ENCODE assay signal across 1 cellular context in genomic region chr9:37839491-37840461, GRCh38.
TF ChIP-seq lines count a peak whose summit lies in the region.

No MANE protein-coding gene starts in this region.

TF ChIP-seq in SK-N-SH, 30 proteins besides CTCF, POLR2A, EP300 and RAD21 (continued from another document):
- TF ChIP-seq USF2 (IDR thresholded peaks at IDR 0.05; ENCODE audit: borderline replicate concordance, low read depth, low read length) (no peak), RFX5 (IDR thresholded peaks at IDR 0.05; ENCODE audit: low read length) (no peak), MAX (IDR thresholded peaks at IDR 0.05; ENCODE audit: low read depth) (no peak), EZH2phosphoT487 (IDR thresholded peaks at IDR 0.05; ENCODE audit: borderline replicate concordance, low read depth) (no peak), CHD2 (IDR thresholded peaks at IDR 0.05; ENCODE audit: low read length, partially characterized antibody) (no peak), JUND (IDR thresholded peaks at IDR 0.05) (no peak), FOXM1 (IDR thresholded peaks at IDR 0.05; ENCODE audit: low read depth) (no peak), TEAD4 (IDR thresholded peaks at IDR 0.05; ENCODE audit: borderline replicate concordance, insufficient read depth) (no peak), MXI1 (IDR thresholded peaks at IDR 0.05; ENCODE audit: low read depth, low read length) (no peak), SIN3A (IDR thresholded peaks at IDR 0.05; ENCODE audit: borderline replicate concordance, low read depth, low read length) (no peak), MEF2A (IDR thresholded peaks at IDR 0.05; ENCODE audit: borderline replicate concordance, low read depth) (no peak), USF1 (IDR thresholded peaks at IDR 0.05; ENCODE audit: borderline replicate concordance, low read depth) (no peak)
TF ChIP-seq in SK-N-SH: peak in this region for 0.
